8 cellular contexts compared by ENCODE assay signal in genomic region chr1:16082283-16083038, GRCh38. TPM values are rescaled to one million over a fixed set of nuclear protein-coding genes. Genes with fewer than 3 reads are reported as not detected.
DNase-seq lines count a peak whose midpoint lies in the region; ATAC-seq and TF ChIP-seq lines count a peak whose summit lies in the region.

No MANE protein-coding gene starts in this region.

- H3K4me1 Mint-ChIP-seq in naive thymus-derived CD4-positive, alpha-beta T cell: peaks cover 3 to 8% (median 6%) of the 10 kb centered on the region in 7 donors

- H3K36me3 ChIP-seq in naive thymus-derived CD4-positive, alpha-beta T cell (ENCODE audit: control insufficient read depth in 2 of 3, insufficient read depth in 3 of 3, low read length in 3 of 3): no peaks in the 10 kb centered on the region
- no peaks in the 10 kb centered on the region for H3K36me3 ChIP-seq in suprapubic skin

- H3K9me3 ChIP-seq in naive thymus-derived CD4-positive, alpha-beta T cell (ENCODE audit: control insufficient read depth in 2 of 3, low read length in 3 of 3): no peaks in the 10 kb centered on the region
- no peaks in the 10 kb centered on the region for H3K9me3 ChIP-seq in suprapubic skin

- no peaks in the 10 kb centered on the region for H3K27me3 ChIP-seq in naive thymus-derived CD4-positive, alpha-beta T cell (ENCODE audit: control insufficient read depth in 2 of 2, insufficient read depth in 2 of 2, low read length in 2 of 2)
- H3K27me3 ChIP-seq in suprapubic skin: no peaks in the 10 kb centered on the region

- intact Hi-C loops in naive thymus-derived CD4-positive, alpha-beta T cell (cut with micrococcal nuclease): no loop called here

- DNase-seq in NOMO-1 treated with DMSO at 0.1 percent for 48 hours (lab: John Stamatoyannopoulos, UW; ENCODE audit: unreplicated experiment) (peak; percentile 30), NOMO-1 treated with dmso at 0.1 percent for 144 hours (lab: John Stamatoyannopoulos, UW; ENCODE audit: unreplicated experiment) (no peak), NCI-H510A (lab: John Stamatoyannopoulos, UW) (peak; percentile 42), epidermal melanocyte (ENCODE audit: insufficient read length, low spot score) (peak; percentile 77), suprapubic skin (ENCODE audit: low spot score in 2 of 2) (no peak), amniotic stem cell (lab: John Stamatoyannopoulos, UW) (no peak)
- peak; percentile 9 to 30 for DNase-seq in activated CD8-positive, alpha-beta memory T cell treated with anti-CD3 and anti-CD28 coated beads for 1 hour (ENCODE audit: extremely low read depth in 1 of 2, low read depth in 1 of 2)
- peak in 7 of 9 donors; percentile 38 to 69 (median 43) for DNase-seq in naive thymus-derived CD4-positive, alpha-beta T cell

- peak; percentile 60 for ATAC-seq in naive thymus-derived CD4-positive, alpha-beta T cell

- CTCF ChIA-PET in naive thymus-derived CD4-positive, alpha-beta T cell (lab: Charles Lee): interaction anchor here (0.5 to 13.1 kb wide), 8 partner anchors 14 to 627 kb away, joined by 3 to 240 read pairs (median 3); no protein-coding TSS in a partner anchor

- TF ChIP-seq POLR2A in suprapubic skin (IDR thresholded peaks at IDR 0.05): no peak

- H3K27me3 Mint-ChIP-seq in naive thymus-derived CD4-positive, alpha-beta T cell: no peaks in the 10 kb centered on the region

- H3K4me1 ChIP-seq in naive thymus-derived CD4-positive, alpha-beta T cell (ENCODE audit: control insufficient read depth in 2 of 2, insufficient read depth in 2 of 2, low read length in 2 of 2): peaks cover 6% of the 10 kb centered on the region in 2 donors
- peaks cover 28% of the 10 kb centered on the region for H3K4me1 ChIP-seq in suprapubic skin

- no peak for TF ChIP-seq EP300 in suprapubic skin (IDR thresholded peaks at IDR 0.05)

- no peak overlapping the region for H3K27ac ChIP-seq in naive thymus-derived CD4-positive, alpha-beta T cell (ENCODE audit: low read depth, low read length)
- H3K27ac ChIP-seq in suprapubic skin: no peak overlapping the region

- no peaks in the 10 kb centered on the region for H3K36me3 Mint-ChIP-seq in naive thymus-derived CD4-positive, alpha-beta T cell

- peak; percentile 50 to 82 for TF ChIP-seq CTCF in suprapubic skin (IDR thresholded peaks at IDR 0.05)

- no peak overlapping the region for H3K4me3 ChIP-seq in naive thymus-derived CD4-positive, alpha-beta T cell (ENCODE audit: low read length)
- no peak overlapping the region for H3K4me3 ChIP-seq in suprapubic skin

- POLR2A ChIA-PET in naive thymus-derived CD4-positive, alpha-beta T cell (lab: Charles Lee): no interaction called here

- peaks cover 0 to 1% (median 0%) of the 10 kb centered on the region in 11 donors for H3K9me3 Mint-ChIP-seq in naive thymus-derived CD4-positive, alpha-beta T cell

- 74% methylated on average over 8 of the region's 9 CpGs for WGBS in suprapubic skin

- H3K4me3 Mint-ChIP-seq in naive thymus-derived CD4-positive, alpha-beta T cell: no peak overlapping the region

- peak overlapping the region in 1 of 9 donors; percentile 51 for H3K27ac Mint-ChIP-seq in naive thymus-derived CD4-positive, alpha-beta T cell

RNA-seq across cellular contexts. Expression of gene FAM131C, which starts 9.0 kb away (rescaled TPM):
- total RNA-seq in naive thymus-derived CD4-positive, alpha-beta T cell: 1 to 10 TPM in 1 of 5 experiments, not detected in 4; 1.3 TPM
- not detected for polyA plus RNA-seq in naive thymus-derived CD4-positive, alpha-beta T cell
- 1 to 10 TPM in 2 of 4 donors, under 1 TPM in 1, not detected in 1; 0.72 to 1.6 (median 1.2) TPM for total RNA-seq in suprapubic skin

RNA-seq across cellular contexts. Expression of gene CLCNKB, which starts 38.9 kb away (rescaled TPM):
- not detected for total RNA-seq in naive thymus-derived CD4-positive, alpha-beta T cell
- not detected for polyA plus RNA-seq in naive thymus-derived CD4-positive, alpha-beta T cell
- total RNA-seq in suprapubic skin: under 1 TPM in 1 of 4 donors, not detected in 3; 0.42 TPM

Comparison
In these comparisons a context has a peak if more than half of its experiments do, and no peak if none do; other contexts are left out.
1. DNase-seq: peak in NOMO-1 treated with DMSO at 0.1 percent for 48 hours (single experiment), NCI-H510A (single experiment), activated CD8-positive, alpha-beta memory T cell treated with anti-CD3 and anti-CD28 coated beads for 1 hour (2 of 2), epidermal melanocyte (single experiment) and naive thymus-derived CD4-positive, alpha-beta T cell (7 of 9); none in NOMO-1 treated with dmso at 0.1 percent for 144 hours (single experiment), suprapubic skin (0 of 2) and amniotic stem cell (single experiment).